10 cellular contexts compared by ENCODE assay signal in the genomic region with DNA sequence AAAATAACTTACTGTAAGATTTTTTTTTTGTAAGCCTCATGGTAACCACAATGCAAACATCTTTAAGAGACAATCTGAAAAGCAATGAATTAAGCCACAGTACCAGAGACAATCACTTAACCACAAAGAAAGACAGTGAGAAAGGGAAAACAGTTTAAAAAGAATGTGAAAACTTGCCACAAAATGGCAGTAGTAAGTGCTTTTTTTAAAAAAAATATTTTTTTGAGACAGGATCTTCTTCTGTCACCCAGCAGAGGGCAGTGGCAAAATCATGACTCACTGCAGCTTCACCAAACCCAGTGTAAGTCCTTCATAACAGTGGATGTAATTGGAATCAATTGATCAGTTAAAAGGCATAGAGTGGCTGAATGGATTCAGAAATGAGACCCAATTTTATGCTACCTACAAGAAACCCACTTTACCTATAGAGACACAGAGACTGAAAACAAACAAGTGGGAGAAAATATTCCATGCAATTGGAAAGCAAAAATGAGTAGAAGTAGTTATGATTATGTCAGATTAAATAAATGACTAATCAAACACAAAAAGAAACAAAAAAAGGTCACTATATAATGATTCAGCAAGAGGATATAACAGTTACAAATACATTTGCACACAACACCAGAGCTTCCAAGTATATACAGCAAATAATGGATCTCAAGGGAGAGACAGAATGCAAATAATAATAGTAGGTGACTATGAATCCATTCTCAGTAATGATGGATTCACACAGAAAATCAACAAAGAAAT. TPM values are rescaled to one million over a fixed set of nuclear protein-coding genes. Genes with fewer than 3 reads are reported as not detected.
A peak's percentile ranks its signal among the peaks of the same experiment; 100 is the strongest.
DNase-seq lines count a peak whose midpoint lies in the region; ATAC-seq and TF ChIP-seq lines count a peak whose summit lies in the region.
"Had no signal": no experiment of that assay in that cellular context is flagged by ENCODE, and none has a peak within 500 bp of the region (broad histone marks: within the 10 kb centered on the region; RNA-seq: fewer than 3 reads in every experiment).

No MANE protein-coding gene starts in this region.

- ATAC-seq in HG02884 (IDR thresholded peaks at IDR 0.05; ENCODE audit: unreplicated experiment) (peak; percentile 75), left lobe of liver (peak; percentile 80), GM18909 (IDR thresholded peaks at IDR 0.05; ENCODE audit: poor library complexity, unreplicated experiment) (no peak), aorta (ENCODE audit: low FRiP score) (no peak)

- H3K9me3 ChIP-seq in suprapubic skin (no peaks in the 10 kb centered on the region), aorta (ENCODE audit: control insufficient read depth, low read length) (no peaks in the 10 kb centered on the region)

- TF ChIP-seq CTCF in suprapubic skin (IDR thresholded peaks at IDR 0.05): peak in 1 of 2 donors; percentile 13

- DNase-seq in EH (ENCODE audit: low read depth): peak; percentile 67
- peak; percentile 77 for DNase-seq in activated CD4-positive, alpha-beta T cell treated with anti-CD3 and anti-CD28 coated beads, Interleukin-2, amount 10 ng/mL, durations not matched to agents 24 days and 14 days
- DNase-seq in left lobe of liver (ENCODE audit: low spot score): no peak
- DNase-seq in suprapubic skin (ENCODE audit: low spot score in 2 of 2): no peak
- no peak for DNase-seq in amygdala (lab: John Stamatoyannopoulos, UW)
- DNase-seq in aorta: no peak
- DNase-seq: activated CD8-positive, alpha-beta memory T cell treated with anti-CD3 and anti-CD28 coated beads for 24 hours; MM.1S had no signal

- H3K4me3 Mint-ChIP-seq in activated CD4-positive, alpha-beta T cell treated with anti-CD3 and anti-CD28 coated beads, Interleukin-2, amount 10 ng/mL, durations not matched to agents 24 days and 14 days: no peak overlapping the region

- H3K36me3 Mint-ChIP-seq in activated CD4-positive, alpha-beta T cell treated with anti-CD3 and anti-CD28 coated beads, Interleukin-2, amount 10 ng/mL, durations not matched to agents 24 days and 14 days (ENCODE audit: low read depth): peaks cover 2% of the 10 kb centered on the region

- intact Hi-C loops in activated CD4-positive, alpha-beta T cell treated with anti-CD3 and anti-CD28 coated beads, Interleukin-2, amount 10 ng/mL, durations not matched to agents 24 days and 14 days (cut with micrococcal nuclease): loop anchor here (1.0 kb wide), 1 partner anchor 21 kb away; no protein-coding TSS in a partner anchor
- intact Hi-C loops in aorta (cut with DNase I): no loop called here

- H3K27ac Mint-ChIP-seq in activated CD4-positive, alpha-beta T cell treated with anti-CD3 and anti-CD28 coated beads, Interleukin-2, amount 10 ng/mL, durations not matched to agents 24 days and 14 days: no peak overlapping the region

- H3K27ac ChIP-seq in suprapubic skin (no peak overlapping the region), aorta (ENCODE audit: low read depth in 1 of 2, low read length in 2 of 2) (no peak overlapping the region)

- H3K27me3 Mint-ChIP-seq in activated CD4-positive, alpha-beta T cell treated with anti-CD3 and anti-CD28 coated beads, Interleukin-2, amount 10 ng/mL, durations not matched to agents 24 days and 14 days: no peaks in the 10 kb centered on the region

- no peak for TF ChIP-seq POLR2A in suprapubic skin (IDR thresholded peaks at IDR 0.05)

- H3K36me3 ChIP-seq in suprapubic skin (no peaks in the 10 kb centered on the region), aorta (ENCODE audit: control insufficient read depth in 1 of 2, insufficient read depth in 2 of 2, low read length in 1 of 2) (no peaks in the 10 kb centered on the region)

- no peak for TF ChIP-seq EP300 in suprapubic skin (IDR thresholded peaks at IDR 0.05)

- H3K27me3 ChIP-seq in suprapubic skin (no peaks in the 10 kb centered on the region), aorta (ENCODE audit: control insufficient read depth in 1 of 2, insufficient read depth in 2 of 2, low read length in 1 of 2) (no peaks in the 10 kb centered on the region)

- no peaks in the 10 kb centered on the region for H3K4me1 ChIP-seq in suprapubic skin
- H3K4me1 ChIP-seq in aorta (ENCODE audit: control insufficient read depth in 1 of 2, insufficient read depth in 2 of 2, low read length in 2 of 2): no peaks in the 10 kb centered on the region

- peaks cover 8% of the 10 kb centered on the region for H3K9me3 Mint-ChIP-seq in activated CD4-positive, alpha-beta T cell treated with anti-CD3 and anti-CD28 coated beads, Interleukin-2, amount 10 ng/mL, durations not matched to agents 24 days and 14 days

- H3K4me3 ChIP-seq in suprapubic skin (no peak overlapping the region), aorta (ENCODE audit: low read length in 2 of 2) (no peak overlapping the region)

- H3K4me1 Mint-ChIP-seq in activated CD4-positive, alpha-beta T cell treated with anti-CD3 and anti-CD28 coated beads, Interleukin-2, amount 10 ng/mL, durations not matched to agents 24 days and 14 days: peaks cover 7% of the 10 kb centered on the region

RNA-seq across cellular contexts. Expression of a gene that starts 21.9 kb away (rescaled TPM):
- 15.9 and 18.4 TPM in 2 replicates for total RNA-seq in activated CD4-positive, alpha-beta T cell treated with anti-CD3 and anti-CD28 coated beads, Interleukin-2, amount 10 ng/mL, durations not matched to agents 24 days and 14 days
- total RNA-seq in left lobe of liver (7.8 TPM), suprapubic skin (10 to 100 TPM in 2 of 4 donors, not detected in 2; 14.2 to 16.4 TPM), aorta (not detected)
- 1 to 10 TPM in 1 of 2 donors, not detected in 1; 4.4 TPM for polyA plus RNA-seq in aorta

Comparison
In these comparisons a context has a peak if more than half of its experiments do, and no peak if none do; other contexts are left out.
1. DNase-seq: peak in EH (single experiment) and activated CD4-positive, alpha-beta T cell treated with anti-CD3 and anti-CD28 coated beads, Interleukin-2, amount 10 ng/mL, durations not matched to agents 24 days and 14 days (single experiment); none in left lobe of liver (single experiment), suprapubic skin (0 of 2), amygdala (0 of 56) and aorta (0 of 2).
2. ATAC-seq: peak in HG02884 (single experiment) and left lobe of liver (single experiment); none in GM18909 (single experiment) and aorta (single experiment).